ENCODE assay signal across 8 cellular contexts in genomic region chr13:97855570-97855970, GRCh38.
DNase-seq lines count a peak whose midpoint lies in the region; ATAC-seq, FAIRE-seq and TF ChIP-seq lines count a peak whose summit lies in the region.

No MANE protein-coding gene starts in this region.

- H2BK5ac ChIP-seq in H1 (ENCODE audit: low read depth, low read length), result no peak overlapping the region

- H3K9me3 Mint-ChIP-seq in CD4-positive, alpha-beta T cell, result no peaks in the 10 kb centered on the region

- H3K36me3 ChIP-seq in MM.1S (replicated peaks; ENCODE audit: insufficient read depth, low read length) (no peaks in the 10 kb centered on the region), RWPE2 (ENCODE audit: low read depth) (no peaks in the 10 kb centered on the region), H1 (ENCODE audit: control insufficient read depth in 2 of 4, insufficient read depth in 4 of 4, low read length in 3 of 4) (no peaks in the 10 kb centered on the region)

- no peak overlapping the region for H3K23ac ChIP-seq in H1 (ENCODE audit: insufficient read length)

- H2BK12ac ChIP-seq in H1 (ENCODE audit: low read depth, low read length), result no peak overlapping the region

- H4K20me1 ChIP-seq in MM.1S (ENCODE audit: insufficient read depth, low read length), result no peaks in the 10 kb centered on the region
- H4K20me1 ChIP-seq in H1 (replicated peaks in 1 of 2; ENCODE audit: control insufficient read depth in 1 of 2, insufficient read depth in 2 of 2, low read length in 2 of 2), result peaks cover 0 to 3% of the 10 kb centered on the region in 2 experiments

- no peaks in the 10 kb centered on the region for H3K27me3 ChIP-seq in CD4-positive, alpha-beta T cell (ENCODE audit: control insufficient read depth, insufficient read depth, low read length)
- H3K27me3 ChIP-seq in MM.1S (replicated peaks; ENCODE audit: insufficient read depth, low read length) (no peaks in the 10 kb centered on the region), RWPE2 (ENCODE audit: insufficient read depth, poor library complexity, severe bottlenecking) (no peaks in the 10 kb centered on the region), H1 (replicated peaks in 1 of 4; ENCODE audit: control insufficient read depth in 3 of 4, extremely low read depth in 1 of 4, insufficient read depth in 3 of 4, low read length in 3 of 4) (no peaks in the 10 kb centered on the region)

- no peak overlapping the region for H3K4ac ChIP-seq in H1 (replicated peaks; ENCODE audit: insufficient read length, low read depth, low read length)

- H3K36me3 Mint-ChIP-seq in CD4-positive, alpha-beta T cell (ENCODE audit: low read depth), result no peaks in the 10 kb centered on the region

- peaks cover 6% of the 10 kb centered on the region; the same call in 1 of the 2 replicates for H3K23me2 ChIP-seq in H1 (ENCODE audit: low read depth, low read length)

- no peak overlapping the region for H4K5ac ChIP-seq in H1 (ENCODE audit: insufficient read length, low read depth, low read length)

- no peaks in the 10 kb centered on the region for H3K9me3 ChIP-seq in CD4-positive, alpha-beta T cell (ENCODE audit: control insufficient read depth, low read length)
- no peaks in the 10 kb centered on the region for H3K9me3 ChIP-seq in MM.1S (replicated peaks; ENCODE audit: insufficient read depth, low read length)
- no peaks in the 10 kb centered on the region for H3K9me3 ChIP-seq in RWPE2 (ENCODE audit: severe bottlenecking)
- no peaks in the 10 kb centered on the region for H3K9me3 ChIP-seq in H1 (ENCODE audit: insufficient read depth in 2 of 2, low read depth in 1 of 2, low read length in 1 of 2)

- H3K27me3 Mint-ChIP-seq in CD4-positive, alpha-beta T cell, result peaks cover 29% of the 10 kb centered on the region

- no peaks in the 10 kb centered on the region for H3K79me1 ChIP-seq in H1 (ENCODE audit: low read depth, low read length)

- no peak overlapping the region for H3K56ac ChIP-seq in H1 (replicated peaks; ENCODE audit: insufficient read length, low read depth, low read length)

- no peak for DNase-seq in CD4-positive, alpha-beta T cell
- DNase-seq in MM.1S (peak; percentile 58), RWPE2 (ENCODE audit: low spot score) (no peak), H1 (ENCODE audit: low read depth in 1 of 2, low spot score in 2 of 2) (no peak), medulla oblongata (ENCODE audit: extremely low spot score) (peak; percentile 86)

- no peaks in the 10 kb centered on the region for H3K9me2 ChIP-seq in MM.1S (replicated peaks; ENCODE audit: insufficient read depth, low read length)

- H3K4me2 ChIP-seq in MM.1S (ENCODE audit: low read depth, low read length) (peak overlapping the region; percentile 38; the same call in 1 of the 2 replicates), H1 (ENCODE audit: insufficient read depth in 1 of 2, low read depth in 2 of 2, low read length in 2 of 2) (no peak overlapping the region)

- H2BK20ac ChIP-seq in H1 (ENCODE audit: low read length), result no peak overlapping the region

- H3K9ac ChIP-seq in MM.1S (ENCODE audit: low read length) (no peak overlapping the region), H1 (replicated peaks in 1 of 4; ENCODE audit: extremely low read depth in 1 of 4, low read depth in 3 of 4, low read length in 3 of 4) (no peak overlapping the region)

- no peak overlapping the region for H4K91ac ChIP-seq in H1 (replicated peaks; ENCODE audit: insufficient read length, low read length)

- H4K8ac ChIP-seq in H1 (ENCODE audit: extremely low read depth, insufficient read depth, low read length), result no peak overlapping the region; the same call in 1 of the 2 replicates

- WGBS in H1 (ENCODE audit: extremely low coverage in 1 of 2, insufficient coverage in 1 of 2, insufficient read length in 1 of 2, insufficient replicate concordance in 2 of 2, low coverage in 1 of 2, low lambda C conversion rate in 2 of 2, missing lambda C conversion rate in 1 of 2), 2 experiments, result 20% methylated on average over 8 of the region's 8 CpGs; no CpG with 5 or more reads in 1 of the 2 experiments

- 0 out of 2 replicates have a peak overlapping the region, but pooled peaks have one; percentile 10 for H3K4me3 ChIP-seq in MM.1S (ENCODE audit: low read length)
- H3K4me3 ChIP-seq in RWPE2 (ENCODE audit: severe bottlenecking), result no peak overlapping the region
- no peak overlapping the region for H3K4me3 ChIP-seq in H1 (ENCODE audit: extremely low read depth in 1 of 4, insufficient read depth in 2 of 4, low read depth in 3 of 4, low read length in 4 of 4)

- ATAC-seq in CD4-positive, alpha-beta T cell (ENCODE audit: poor library complexity), result no peak
- ATAC-seq in GM18498 (IDR thresholded peaks at IDR 0.05; ENCODE audit: unreplicated experiment) (peak; percentile 45), RWPE2 (ENCODE audit: low read depth) (peak; percentile 88), HG02970 (IDR thresholded peaks at IDR 0.05; ENCODE audit: low FRiP score, unreplicated experiment) (no peak), HG02973 (IDR thresholded peaks at IDR 0.05; ENCODE audit: unreplicated experiment) (no peak)

- peak; percentile 93 to 94 for TF ChIP-seq RAD21 in H1 (IDR thresholded peaks at IDR 0.05 in 1 of 2, conservative IDR thresholded peaks at IDR 0.05 in 1 of 2; ENCODE audit: low read depth in 2 of 2, low read length in 2 of 2)

- no peak for TF ChIP-seq POLR2A in H1 (IDR thresholded peaks at IDR 0.05; ENCODE audit: control extremely low read depth in 1 of 2, low read depth in 2 of 2, low read length in 2 of 2)

- no peaks in the 10 kb centered on the region for H3K79me2 ChIP-seq in MM.1S (ENCODE audit: low read length)
- no peaks in the 10 kb centered on the region for H3K79me2 ChIP-seq in H1 (ENCODE audit: control insufficient read depth in 1 of 2, insufficient read depth in 2 of 2, low read length in 2 of 2)

- H2BK120ac ChIP-seq in H1 (replicated peaks; ENCODE audit: low read depth, low read length), result no peak overlapping the region

- H3K4me1 ChIP-seq in MM.1S (ENCODE audit: low read length) (peaks cover 6% of the 10 kb centered on the region; the same call in 1 of the 2 replicates), RWPE2 (ENCODE audit: insufficient read depth, poor library complexity, severe bottlenecking) (no peaks in the 10 kb centered on the region), H1 (replicated peaks in 1 of 4; ENCODE audit: control insufficient read depth in 3 of 4, insufficient read depth in 4 of 4, low read length in 3 of 4) (peaks cover 0 to 2% (median 0%) of the 10 kb centered on the region in 4 experiments; a peak in 2 of 7 replicates)

- H2AFZ ChIP-seq in MM.1S (ENCODE audit: low read length) (no peak overlapping the region; the same call in 1 of the 2 replicates), H1 (ENCODE audit: low read length) (no peak overlapping the region)

- POLR2A ChIA-PET in CD4-positive, alpha-beta T cell (lab: Charles Lee), result no interaction called here
- POLR2A ChIA-PET in H1 (lab: Charles Lee; ENCODE audit: partially characterized antibody), result interaction anchor here (0.6 to 1.2 kb wide), 5 partner anchors 122 to 277 kb away, joined by 3 to 5 read pairs (median 3); no protein-coding TSS in a partner anchor

- H3K14ac ChIP-seq in H1 (ENCODE audit: insufficient read length), result no peak overlapping the region

- H3K18ac ChIP-seq in H1 (ENCODE audit: extremely low read depth, low read length), result no peak overlapping the region

- CTCF ChIA-PET in CD4-positive, alpha-beta T cell (lab: Charles Lee), result interaction anchor here (0.8 kb wide), 1 partner anchor 9 kb away, joined by 3 read pairs; no protein-coding TSS in a partner anchor
- CTCF ChIA-PET in H1 (lab: Charles Lee; ENCODE audit: partially characterized antibody), result interaction anchor here (0.7 to 5.0 kb wide), 39 partner anchors 9 to 844 kb away, joined by 3 to 82 read pairs (median 5); no protein-coding TSS in a partner anchor

- H3K4me3 Mint-ChIP-seq in CD4-positive, alpha-beta T cell, result no peak overlapping the region

- peak; percentile 65 for TF ChIP-seq CTCF in CD4-positive, alpha-beta T cell (IDR thresholded peaks at IDR 0.05)
- TF ChIP-seq CTCF in MM.1S (IDR thresholded peaks at IDR 0.05; ENCODE audit: low read length) (peak; percentile 85), RWPE2 (IDR thresholded peaks at IDR 0.05; ENCODE audit: poor library complexity, severe bottlenecking) (peak; percentile 92), H1 (IDR thresholded peaks at IDR 0.05; ENCODE audit: control extremely low read depth in 1 of 3, insufficient read depth in 1 of 3, low read depth in 1 of 3, low read length in 3 of 3) (peak; percentile 38 to 82 (median 81))

- no peak overlapping the region for H3K27ac Mint-ChIP-seq in CD4-positive, alpha-beta T cell

- H2AK5ac ChIP-seq in H1 (ENCODE audit: low read depth, low read length), result no peak overlapping the region

- H3K27ac ChIP-seq in CD4-positive, alpha-beta T cell (ENCODE audit: low read depth, low read length), result no peak overlapping the region
- H3K27ac ChIP-seq in MM.1S (ENCODE audit: low read length), result no peak overlapping the region
- H3K27ac ChIP-seq in RWPE2 (ENCODE audit: poor library complexity, severe bottlenecking), result no peak overlapping the region
- no peak overlapping the region for H3K27ac ChIP-seq in H1 (ENCODE audit: low read depth, low read length)

- peak; percentile 92 for FAIRE-seq in H1 (lab: Jason Lieb, UNC)

- intact Hi-C loops in CD4-positive, alpha-beta T cell (cut with DNase I, micrococcal nuclease), result loop anchor here in 1 of 2 experiments (1.0 kb wide), 1 partner anchor 818 kb away; no protein-coding TSS in a partner anchor

- TF ChIP-seq EP300 in H1 (IDR thresholded peaks at IDR 0.05; ENCODE audit: borderline replicate concordance in 1 of 2, low read depth in 2 of 2, low read length in 2 of 2), result no peak

- no peaks in the 10 kb centered on the region for H3K4me1 Mint-ChIP-seq in CD4-positive, alpha-beta T cell (ENCODE audit: low read depth)

- H3F3A ChIP-seq in MM.1S (ENCODE audit: insufficient read depth, low read length), result no peaks in the 10 kb centered on the region

- no peak overlapping the region for H2BK15ac ChIP-seq in H1 (ENCODE audit: low read length)

TF ChIP-seq in H1, 55 proteins besides CTCF, POLR2A, EP300 and RAD21:
- TF ChIP-seq JUN (IDR thresholded peaks at IDR 0.05; ENCODE audit: low read depth, low read length), result no peak
- TF ChIP-seq SP1 (IDR thresholded peaks at IDR 0.05; ENCODE audit: low read depth, low read length), result no peak
- no peak for TF ChIP-seq ASH2L (IDR thresholded peaks at IDR 0.05; ENCODE audit: low read length)
- TF ChIP-seq RFX5 (IDR thresholded peaks at IDR 0.05; ENCODE audit: borderline replicate concordance, low read depth, low read length), result no peak
- no peak for TF ChIP-seq POU5F1 (IDR thresholded peaks at IDR 0.05; ENCODE audit: low read depth, low read length)

Comparison
In these comparisons a context has a peak if more than half of its experiments do, and no peak if none do; other contexts are left out.
1. ATAC-seq: peak in GM18498 (single experiment) and RWPE2 (single experiment); none in CD4-positive, alpha-beta T cell (single experiment), HG02970 (single experiment) and HG02973 (single experiment).
2. DNase-seq: peak in MM.1S (single experiment) and medulla oblongata (single experiment); none in CD4-positive, alpha-beta T cell (0 of 10), RWPE2 (single experiment) and H1 (0 of 2).
3. Peak in every context shown above with its lines, with median percentiles within 50 percentile points of each other: CTCF ChIP-seq.